In genomic region chr2:20350753-20351554, GRCh38 we compare ENCODE assay signal across 8 cellular contexts. TPM values are rescaled to one million over a fixed set of nuclear protein-coding genes. Genes with fewer than 3 reads are reported as not detected.
DNase-seq lines count a peak whose midpoint lies in the region; ATAC-seq and TF ChIP-seq lines count a peak whose summit lies in the region.

Gene PUM2, minus strand, starts transcription at chr2:20350844. Its CDS starts 23,484 bp downstream, at chr2:20327360.

- intact Hi-C loops in Panc1 (cut with micrococcal nuclease; ENCODE audit: unreplicated experiment): no loop called here

- H3K9ac ChIP-seq in KMS-11 (peak within 1 kb of the TSS; percentile 91), mucosa of stomach (ENCODE audit: low read length) (peak within 1 kb of the TSS; percentile 89)

- H3K36me3 ChIP-seq in KMS-11 (ENCODE audit: insufficient read depth) (no peaks in the 10 kb centered on the region), Panc1 (ENCODE audit: control insufficient read depth, insufficient read depth, low read length) (no peaks in the 10 kb centered on the region; the same call in 1 of the 2 replicates), esophagus (ENCODE audit: control insufficient read depth in 2 of 2, insufficient read depth in 2 of 2, low read length in 1 of 2) (no peaks in the 10 kb centered on the region), mucosa of stomach (ENCODE audit: control insufficient read depth, insufficient read depth, low read length) (no peaks in the 10 kb centered on the region)

- H4K20me1 ChIP-seq in KMS-11 (ENCODE audit: insufficient read depth): peaks cover 33% of the 10 kb centered on the region

- no peak for TF ChIP-seq CTCF in KMS-11 (conservative IDR thresholded peaks at IDR 0.05; ENCODE audit: low read depth, low read length)
- no peak for TF ChIP-seq CTCF in Panc1 (IDR thresholded peaks at IDR 0.05)

- peak; percentile 94 for DNase-seq in DMS79 (lab: John Stamatoyannopoulos, UW)
- DNase-seq in Panc1 (ENCODE audit: low read depth, low spot score): peak; percentile 86
- peak; percentile 90 for DNase-seq in activated T-cell treated with anti-CD3 and anti-CD28 coated beads, Interleukin-2, amount 50 U/mL, for 4 hours
- peak; percentile 93 for DNase-seq in stimulated activated CD8-positive, alpha-beta memory T cell treated with anti-CD3 and anti-CD28 coated beads, Interleukin-4, amount 100 ng/mL, for 48 hours

- peaks cover 44% of the 10 kb centered on the region for H3K79me2 ChIP-seq in KMS-11 (ENCODE audit: insufficient read depth, low read depth)

- H3K36me3 Mint-ChIP-seq in activated T-cell treated with anti-CD3 and anti-CD28 coated beads, Interleukin-2, amount 50 U/mL, for 4 hours (ENCODE audit: insufficient read depth): peaks cover 13% of the 10 kb centered on the region

- H3K4me1 Mint-ChIP-seq in activated T-cell treated with anti-CD3 and anti-CD28 coated beads, Interleukin-2, amount 50 U/mL, for 4 hours (ENCODE audit: low read depth): peaks cover 31% of the 10 kb centered on the region

- no peaks in the 10 kb centered on the region for H3K9me3 Mint-ChIP-seq in activated T-cell treated with anti-CD3 and anti-CD28 coated beads, Interleukin-2, amount 50 U/mL, for 4 hours

- H3K4me1 ChIP-seq in KMS-11 (ENCODE audit: low read depth, poor library complexity, severe bottlenecking) (peaks cover 46% of the 10 kb centered on the region), Panc1 (ENCODE audit: control insufficient read depth, insufficient read depth, low read length) (peaks cover 44% of the 10 kb centered on the region), esophagus (ENCODE audit: control insufficient read depth in 2 of 2, insufficient read depth in 2 of 2, low read length in 1 of 2) (peaks cover 0 to 3% of the 10 kb centered on the region in 2 donors), mucosa of stomach (ENCODE audit: control insufficient read depth, insufficient read depth, low read length) (peaks cover 41% of the 10 kb centered on the region)

- H3K4me3 ChIP-seq in KMS-11 (IDR thresholded peaks at IDR 0.05; ENCODE audit: insufficient read depth, low read depth, low read length): peak within 1 kb of the TSS; percentile 81
- H3K4me3 ChIP-seq in Panc1 (ENCODE audit: low read depth in 2 of 2, low read length in 2 of 2): peak within 1 kb of the TSS; percentile 96 to 97
- H3K4me3 ChIP-seq in esophagus (ENCODE audit: low read depth in 1 of 2, low read length in 2 of 2): peak within 1 kb of the TSS; percentile 91 to 97
- H3K4me3 ChIP-seq in mucosa of stomach (ENCODE audit: low read length): peak within 1 kb of the TSS; percentile 76

- POLR2A ChIA-PET in Panc1 (lab: Charles Lee): no interaction called here

- H3K27me3 ChIP-seq in KMS-11 (ENCODE audit: insufficient read depth, low read depth) (no peaks in the 10 kb centered on the region), Panc1 (ENCODE audit: control insufficient read depth, insufficient read depth, low read length) (no peaks in the 10 kb centered on the region), esophagus (ENCODE audit: control insufficient read depth in 1 of 2, insufficient read depth in 2 of 2, low read length in 2 of 2) (no peaks in the 10 kb centered on the region), mucosa of stomach (ENCODE audit: control insufficient read depth, insufficient read depth, low read length) (no peaks in the 10 kb centered on the region)

- peak within 1 kb of the TSS; percentile 88 for H3K4me2 ChIP-seq in KMS-11

- ATAC-seq in GM21786 (IDR thresholded peaks at IDR 0.05; ENCODE audit: unreplicated experiment): peak; percentile 79
- ATAC-seq in Panc1: peak; percentile 91
- peak; percentile 80 to 85 for ATAC-seq in activated T-cell treated with anti-CD3 and anti-CD28 coated beads, Interleukin-2, amount 50 U/mL, for 4 hours

- peak within 1 kb of the TSS; percentile 95 for H3K4me3 Mint-ChIP-seq in activated T-cell treated with anti-CD3 and anti-CD28 coated beads, Interleukin-2, amount 50 U/mL, for 4 hours

- H3K27ac ChIP-seq in KMS-11 (peak within 1 kb of the TSS; percentile 93), Panc1 (ENCODE audit: low read length) (peak within 1 kb of the TSS; percentile 98), esophagus (ENCODE audit: low read depth in 2 of 2, low read length in 1 of 2) (peak within 1 kb of the TSS; percentile 99)

- no peaks in the 10 kb centered on the region for H3K27me3 Mint-ChIP-seq in activated T-cell treated with anti-CD3 and anti-CD28 coated beads, Interleukin-2, amount 50 U/mL, for 4 hours (ENCODE audit: low read depth)

- H3K9me3 ChIP-seq in Panc1 (ENCODE audit: control insufficient read depth, insufficient read depth, low read depth, low read length) (no peaks in the 10 kb centered on the region), esophagus (ENCODE audit: control insufficient read depth in 2 of 2, insufficient read depth in 1 of 2, low read depth in 1 of 2, low read length in 1 of 2) (no peaks in the 10 kb centered on the region), mucosa of stomach (ENCODE audit: control insufficient read depth, low read length) (no peaks in the 10 kb centered on the region)

- CTCF ChIA-PET in Panc1 (lab: Charles Lee): no interaction called here

- no TSS peak for BruUV-seq in Panc1 (replicated peaks; lab: Mats Ljungman, UMichigan)

- in situ Hi-C loops in Panc1 (cut with HindIII; ENCODE audit: low pct_unique_long_range_greater_than_20kb, low sequenced_read_pairs): no loop called here

- 1% methylated on average over 57 to 63 of the region's 70 CpGs for WGBS in esophagus, 2 donors

- peak within 1 kb of the TSS; percentile 70 for H2AFZ ChIP-seq in KMS-11 (ENCODE audit: low read depth)

RNA-seq across cellular contexts. Expression of gene PUM2, which starts in this region (rescaled TPM):
- total RNA-seq in Panc1 (2021; ENCODE audit: unreplicated experiment): 85.6 TPM
- 30.1 TPM for polyA plus RNA-seq in Panc1 (2012; ENCODE audit: insufficient read length)
- 10 to 100 TPM; 88.1 to 92.6 (median 91.3) TPM for total RNA-seq in activated T-cell treated with anti-CD3 and anti-CD28 coated beads, Interleukin-2, amount 50 U/mL, for 4 hours
- 10 to 100 TPM; 19.6 to 23.3 TPM for polyA plus RNA-seq in esophagus

Comparison
In these comparisons a context has a peak if more than half of its experiments do, and no peak if none do; other contexts are left out.
1. Peak in every context shown above with its lines: DNase-seq, ATAC-seq, H3K4me3 ChIP-seq and H3K27ac ChIP-seq.